Comparison of ENCODE assay signal across 10 cellular contexts in the genomic region with DNA sequence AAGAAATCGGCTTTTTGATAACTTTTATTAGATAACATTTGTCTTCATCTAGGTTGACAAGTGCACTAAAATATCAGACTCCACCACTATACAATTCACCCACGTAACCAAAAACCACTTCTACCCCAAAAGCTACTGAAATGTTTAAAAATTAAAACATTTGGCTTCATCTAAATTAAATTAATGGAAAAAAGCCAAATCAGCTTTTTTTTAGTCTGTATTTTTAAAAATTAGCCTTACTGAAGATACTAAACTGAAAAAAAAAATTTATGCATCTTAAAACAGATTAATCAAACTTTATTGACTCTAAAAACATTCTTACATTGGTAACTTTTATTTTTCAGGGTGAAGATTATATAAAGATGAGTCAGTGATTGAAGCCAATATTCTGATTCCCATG. TPM values are rescaled to one million over a fixed set of nuclear protein-coding genes. Genes with fewer than 3 reads are reported as not detected.
"Had no signal": no experiment of that assay in that cellular context is flagged by ENCODE, and none has a peak within 500 bp of the region (broad histone marks: within the 10 kb centered on the region; RNA-seq: fewer than 3 reads in every experiment).

No MANE protein-coding gene starts in this region.

- DNase-seq: GM23248, GOT3, H7, HFFc6, Karpas-422, KBM-7 had no signal

- ATAC-seq: HCT116 had no signal

- H3K27ac ChIP-seq: GM23248, KMS-11 had no signal

- H3K9ac ChIP-seq: GM23248, KMS-11 had no signal

- H2AFZ ChIP-seq: GM23248 had no signal

- H3K4me2 ChIP-seq: KMS-11 had no signal

- FAIRE-seq: HTR-8/SVneo had no signal

- H3K9me3 ChIP-seq: HAP-1 had no signal

- H3K4me3 ChIP-seq: GM23248, HAP-1 had no signal

RNA-seq across cellular contexts. Expression of a gene that starts 54.3 kb away (rescaled TPM):
- total RNA-seq: GM23248 had no signal
